27 cellular contexts compared by ENCODE assay signal in the genomic region with DNA sequence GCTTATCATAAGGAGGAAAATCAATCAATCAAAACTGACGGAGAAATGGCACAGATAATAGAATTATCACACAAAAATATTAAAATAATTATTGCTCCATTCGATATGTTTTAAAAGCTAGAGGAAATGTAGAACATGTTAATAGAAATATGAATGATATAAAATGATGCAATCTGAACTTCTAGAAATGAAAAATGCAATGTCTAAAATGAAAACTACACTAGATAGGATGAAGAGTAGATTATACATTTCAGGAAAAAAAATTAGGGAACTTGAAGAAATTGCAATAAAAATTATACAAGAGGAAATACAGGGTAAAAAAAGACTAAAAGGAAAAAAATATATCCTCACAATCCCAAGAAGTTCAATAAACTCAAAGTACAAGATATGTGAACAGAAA.
"Had no signal": no experiment of that assay in that cellular context is flagged by ENCODE, and none has a peak within 500 bp of the region (broad histone marks: within the 10 kb centered on the region; RNA-seq: fewer than 3 reads in every experiment).

No MANE protein-coding gene starts in this region.

- H3K4me3 ChIP-seq: ovary, psoas muscle, skin epidermis, smooth muscle cell, spleen, stomach, thoracic aorta, thyroid gland, tibial nerve, upper lobe of left lung, vagina had no signal

- H3K4me2 ChIP-seq: smooth muscle cell had no signal

- ATAC-seq: naive thymus-derived CD8-positive, alpha-beta T cell; natural killer cell treated with Interleukin-12 subunit alpha and Interleukin-12 subunit beta and Interleukin-15 and Interleukin-18, amount 100 ng/mL, for 72 hours; psoas muscle; right cardiac atrium; sciatic nerve; stimulated activated effector memory CD8-positive, alpha-beta T cell treated with anti-CD3 and anti-CD28 coated beads, Interleukin-12 subunit alpha, Interleukin-12 subunit beta, amount 100 ng/mL, for 72 hours; stimulated activated naive B cell treated with anti-CD40 and anti-IgM and Interleukin-4, amounts not matched to agents 10 μg/mL and 1 μg/mL and 100 μg/mL, for 72 hours had no signal

- H3K36me3 ChIP-seq: ovary, spleen, stomach, thoracic aorta, thyroid gland, tibial nerve, upper lobe of left lung, vagina had no signal

- H2AFZ ChIP-seq: parathyroid adenoma had no signal

- H3K9me3 ChIP-seq: ovary, thyroid gland, vagina had no signal

- H3K79me2 ChIP-seq: parathyroid adenoma had no signal

- H3K9ac ChIP-seq: parathyroid adenoma had no signal

- H3K4me1 ChIP-seq: parathyroid adenoma, psoas muscle, spleen, stomach, thyroid gland, tibial nerve, upper lobe of left lung, vagina had no signal

- DNase-seq: naive thymus-derived CD8-positive, alpha-beta T cell; nephron progenitor cell; occipital lobe; ovary; posterior cingulate gyrus; psoas muscle; right cardiac atrium; spleen; stimulated activated CD4-positive, alpha-beta T cell treated with anti-CD3 and anti-CD28 coated beads, Interleukin-12 subunit alpha, Interleukin-12 subunit beta, amount 100 ng/mL, for 4 hours; stimulated activated CD4-positive, alpha-beta T cell treated with anti-CD3 and anti-CD28 coated beads, Interleukin-1b, Interleukin-23, amount 100 ng/mL, for 48 hours; stimulated activated CD4-positive, alpha-beta T cell treated with anti-CD3 and anti-CD28 coated beads, Interleukin-4, amount 100 ng/mL, for 24 hours; stimulated activated naive B cell treated with anti-CD40 and anti-IgM and Interleukin-4, amounts not matched to agents 10 μg/mL and 1 μg/mL and 100 μg/mL, for 72 hours; stimulated activated naive CD4-positive, alpha-beta T cell treated with Interleukin-2 at 50 U/mL for 16 hours; stomach; thyroid gland; trophoblast cell; upper lobe of left lung had no signal

- H3K27ac ChIP-seq: ovary, parathyroid adenoma, psoas muscle, skin epidermis, spleen, stomach, thoracic aorta, thyroid gland, tibial nerve, upper lobe of left lung, vagina had no signal

- H3K27me3 ChIP-seq: ovary, spleen, stomach, thyroid gland, tibial nerve, upper lobe of left lung, vagina had no signal

- FAIRE-seq: urothelium cell line had no signal
